ENCODE assay signal across 8 cellular contexts in genomic region chr12:49346659-49347306, GRCh38. TPM values are rescaled to one million over a fixed set of nuclear protein-coding genes. Genes with fewer than 3 reads are reported as not detected.
DNase-seq lines count a peak whose midpoint lies in the region; ATAC-seq lines count a peak whose summit lies in the region.

Gene DNAJC22 (plus strand): TSS chr12:49346888. CDS start chr12:49348873, 1,985 bp downstream.

- no peaks in the 10 kb centered on the region for H3K36me3 Mint-ChIP-seq in naive thymus-derived CD4-positive, alpha-beta T cell

- POLR2A ChIA-PET in naive thymus-derived CD4-positive, alpha-beta T cell (lab: Charles Lee): interaction anchor here (1.6 to 2.5 kb wide), 2 partner anchors 20 to 24 kb away, joined by 4 to 8 read pairs; partner anchors contain the start of genes SPATS2 and TROAP

- H3K4me1 Mint-ChIP-seq in naive thymus-derived CD4-positive, alpha-beta T cell: peaks cover 12 to 47% (median 37%) of the 10 kb centered on the region in 7 donors

- peaks cover 0 to 4% of the 10 kb centered on the region in 2 donors for H3K36me3 ChIP-seq in duodenal mucosa (ENCODE audit: control insufficient read depth in 1 of 2, insufficient read depth in 2 of 2, low read length in 2 of 2)
- H3K36me3 ChIP-seq in naive thymus-derived CD4-positive, alpha-beta T cell (ENCODE audit: control insufficient read depth in 2 of 3, insufficient read depth in 3 of 3, low read length in 3 of 3): no peaks in the 10 kb centered on the region

- peaks cover 48 to 87% (median 65%) of the 10 kb centered on the region in 5 donors for H3K27me3 Mint-ChIP-seq in naive thymus-derived CD4-positive, alpha-beta T cell

- no peak within 1 kb of the TSS for H3K27ac ChIP-seq in duodenal mucosa (ENCODE audit: low read depth, low read length)
- H3K27ac ChIP-seq in naive thymus-derived CD4-positive, alpha-beta T cell (ENCODE audit: low read depth, low read length): no peak within 1 kb of the TSS

- H3K9me3 ChIP-seq in duodenal mucosa (ENCODE audit: control insufficient read depth in 1 of 2, low read length in 2 of 2): no peaks in the 10 kb centered on the region
- H3K9me3 ChIP-seq in naive thymus-derived CD4-positive, alpha-beta T cell (ENCODE audit: control insufficient read depth in 2 of 3, low read length in 3 of 3): no peaks in the 10 kb centered on the region

- H3K4me3 Mint-ChIP-seq in naive thymus-derived CD4-positive, alpha-beta T cell: peak within 1 kb of the TSS; percentile 78 to 94 (median 88)

- H3K27me3 ChIP-seq in duodenal mucosa (ENCODE audit: control insufficient read depth in 1 of 2, insufficient read depth in 2 of 2, low read length in 2 of 2): peaks cover 36 to 40% of the 10 kb centered on the region in 2 donors
- peaks cover 26 to 49% of the 10 kb centered on the region in 2 donors for H3K27me3 ChIP-seq in naive thymus-derived CD4-positive, alpha-beta T cell (ENCODE audit: control insufficient read depth in 2 of 2, insufficient read depth in 2 of 2, low read length in 2 of 2)

- H3K27ac Mint-ChIP-seq in naive thymus-derived CD4-positive, alpha-beta T cell: peak within 1 kb of the TSS in 4 of 9 donors; percentile 15 to 76 (median 52)

- H3K9ac ChIP-seq in duodenal mucosa (ENCODE audit: low read depth in 1 of 2, low read length in 2 of 2): peak within 1 kb of the TSS; percentile 22 to 70

- intact Hi-C loops in naive thymus-derived CD4-positive, alpha-beta T cell (cut with micrococcal nuclease): loop anchor here (1.0 to 5.0 kb wide), 4 partner anchors 9 to 254 kb away; partner anchors contain the start of genes C1QL4 (in 2 of the 2) and DHH (in 1 of the 2)

- H3K4me3 ChIP-seq in duodenal mucosa (ENCODE audit: low read depth in 1 of 2, low read length in 2 of 2): peak within 1 kb of the TSS; percentile 65 to 73
- H3K4me3 ChIP-seq in naive thymus-derived CD4-positive, alpha-beta T cell (ENCODE audit: low read length): peak within 1 kb of the TSS; percentile 85

- DNase-seq in stimulated activated CD4-positive, alpha-beta T cell treated with anti-CD3 and anti-CD28 coated beads, Interleukin-4, amount 100 ng/mL, for 4 hours: peak; percentile 30 to 39
- no peak for DNase-seq in stimulated activated CD4-positive, alpha-beta T cell treated with anti-CD3 and anti-CD28 coated beads, Interleukin-12 subunit alpha, Interleukin-12 subunit beta, amount 100 ng/mL, for 4 hours
- peak; percentile 37 for DNase-seq in RPMI8226
- DNase-seq in naive thymus-derived CD4-positive, alpha-beta T cell: no peak
- no peak for DNase-seq in kidney tubule cell (ENCODE audit: low spot score)
- DNase-seq in NCI-H2107 treated with DMSO at 0.1 percent for 48 hours (lab: John Stamatoyannopoulos, UW; ENCODE audit: unreplicated experiment): no peak

- CTCF ChIA-PET in naive thymus-derived CD4-positive, alpha-beta T cell (lab: Charles Lee): interaction anchor here (0.9 to 3.3 kb wide), 9 partner anchors 11 to 170 kb away, joined by 3 to 26 read pairs (median 5); partner anchors contain the start of genes PRPH and SPATS2

- peaks cover 51 to 56% of the 10 kb centered on the region in 2 donors for H3K4me1 ChIP-seq in duodenal mucosa (ENCODE audit: control insufficient read depth in 1 of 2, insufficient read depth in 2 of 2, low read length in 2 of 2)
- H3K4me1 ChIP-seq in naive thymus-derived CD4-positive, alpha-beta T cell (ENCODE audit: control insufficient read depth in 2 of 2, insufficient read depth in 2 of 2, low read length in 2 of 2): peaks cover 44 to 52% of the 10 kb centered on the region in 2 donors

- H3K9me3 Mint-ChIP-seq in naive thymus-derived CD4-positive, alpha-beta T cell: peaks cover 0 to 1% (median 0%) of the 10 kb centered on the region in 11 donors

- no peak for ATAC-seq in naive thymus-derived CD4-positive, alpha-beta T cell
- no peak for ATAC-seq in HG03521 (IDR thresholded peaks at IDR 0.05; ENCODE audit: unreplicated experiment)

RNA-seq across cellular contexts. Expression of gene DNAJC22, which starts in this region (rescaled TPM):
- not detected for total RNA-seq in naive thymus-derived CD4-positive, alpha-beta T cell
- polyA plus RNA-seq in naive thymus-derived CD4-positive, alpha-beta T cell: not detected

Comparison
In these comparisons a context has a peak if more than half of its experiments do, and no peak if none do; other contexts are left out.
1. DNase-seq: peak in stimulated activated CD4-positive, alpha-beta T cell treated with anti-CD3 and anti-CD28 coated beads, Interleukin-4, amount 100 ng/mL, for 4 hours (2 of 2) and RPMI8226 (single experiment); none in stimulated activated CD4-positive, alpha-beta T cell treated with anti-CD3 and anti-CD28 coated beads, Interleukin-12 subunit alpha, Interleukin-12 subunit beta, amount 100 ng/mL, for 4 hours (single experiment), naive thymus-derived CD4-positive, alpha-beta T cell (0 of 9), kidney tubule cell (single experiment) and NCI-H2107 treated with DMSO at 0.1 percent for 48 hours (single experiment).